In genomic region chr4:176830971-176831370, GRCh38 we compare ENCODE assay signal across 26 cellular contexts. TPM values are rescaled to one million over a fixed set of nuclear protein-coding genes. Genes with fewer than 3 reads are reported as not detected.
"Had no signal": no experiment of that assay in that cellular context is flagged by ENCODE, and none has a peak within 500 bp of the region (broad histone marks: within the 10 kb centered on the region; RNA-seq: fewer than 3 reads in every experiment).

No MANE protein-coding gene starts in this region.

- H3K36me3 ChIP-seq: esophagus squamous epithelium, heart right ventricle, lower lobe of right lung, neural progenitor cell, spleen, thoracic aorta, upper lobe of right lung had no signal

- H3K27ac ChIP-seq: body of pancreas, esophagus squamous epithelium, heart right ventricle, lower lobe of right lung, neural progenitor cell, spleen, thoracic aorta, upper lobe of right lung had no signal

- H3K9me3 ChIP-seq: body of pancreas, esophagus squamous epithelium, heart right ventricle, lower lobe of right lung, spleen, thoracic aorta, upper lobe of right lung had no signal

- H3K4me1 ChIP-seq: body of pancreas, esophagus squamous epithelium, heart right ventricle, lower lobe of right lung, spleen, upper lobe of right lung had no signal

- H3K4me3 ChIP-seq: body of pancreas, esophagus squamous epithelium, heart right ventricle, lower lobe of right lung, neural progenitor cell, spleen, thoracic aorta, upper lobe of right lung had no signal

- H3K27ac Mint-ChIP-seq: activated CD4-positive, alpha-beta memory T cell treated with anti-CD3 and anti-CD28 coated beads, Interleukin-2, amount 10 ng/mL, durations not matched to agents 7 days and 5 days; activated CD4-positive, alpha-beta T cell treated with anti-CD3 and anti-CD28 coated beads, Interleukin-2, amount 10 ng/mL, durations not matched to agents 24 days and 14 days; activated naive CD4-positive, alpha-beta T cell treated with anti-CD3 and anti-CD28 coated beads for 36 hours; activated naive CD8-positive, alpha-beta T cell treated with anti-CD3 and anti-CD28 coated beads, Interleukin-2, amount 10 ng/mL, durations not matched to agents 7 days and 5 days; activated T-cell treated with anti-CD3 and anti-CD28 coated beads, Interleukin-2, amount 50 U/mL, for 72 hours; effector memory CD8-positive, alpha-beta T cell; naive thymus-derived CD8-positive, alpha-beta T cell; neural progenitor cell had no signal

- H3K4me3 Mint-ChIP-seq: activated CD4-positive, alpha-beta memory T cell treated with anti-CD3 and anti-CD28 coated beads, Interleukin-2, amount 10 ng/mL, durations not matched to agents 7 days and 5 days; activated CD4-positive, alpha-beta T cell treated with anti-CD3 and anti-CD28 coated beads, Interleukin-2, amount 10 ng/mL, durations not matched to agents 24 days and 14 days; activated naive CD4-positive, alpha-beta T cell treated with anti-CD3 and anti-CD28 coated beads for 36 hours; activated naive CD8-positive, alpha-beta T cell treated with anti-CD3 and anti-CD28 coated beads, Interleukin-2, amount 10 ng/mL, durations not matched to agents 7 days and 5 days; activated T-cell treated with anti-CD3 and anti-CD28 coated beads, Interleukin-2, amount 50 U/mL, for 72 hours; effector memory CD8-positive, alpha-beta T cell; naive thymus-derived CD8-positive, alpha-beta T cell; neural progenitor cell had no signal

- H3K36me3 Mint-ChIP-seq: activated naive CD8-positive, alpha-beta T cell treated with anti-CD3 and anti-CD28 coated beads, Interleukin-2, amount 10 ng/mL, durations not matched to agents 7 days and 5 days; naive thymus-derived CD8-positive, alpha-beta T cell; neural progenitor cell had no signal

- H3K27me3 Mint-ChIP-seq: activated CD4-positive, alpha-beta memory T cell treated with anti-CD3 and anti-CD28 coated beads, Interleukin-2, amount 10 ng/mL, durations not matched to agents 7 days and 5 days; activated CD4-positive, alpha-beta T cell treated with anti-CD3 and anti-CD28 coated beads, Interleukin-2, amount 10 ng/mL, durations not matched to agents 24 days and 14 days; activated naive CD8-positive, alpha-beta T cell treated with anti-CD3 and anti-CD28 coated beads, Interleukin-2, amount 10 ng/mL, durations not matched to agents 7 days and 5 days; effector memory CD8-positive, alpha-beta T cell; naive thymus-derived CD8-positive, alpha-beta T cell had no signal

- ATAC-seq: activated CD4-positive, CD25-positive, alpha-beta regulatory T cell treated with anti-CD3 and anti-CD28 coated beads, Interleukin-2, amount 50 U/mL, for 24 hours; activated T-cell treated with anti-CD3 and anti-CD28 coated beads, Interleukin-2, amount 50 U/mL, for 72 hours; body of pancreas; effector memory CD8-positive, alpha-beta T cell; heart right ventricle; left lobe of liver; lower lobe of right lung; naive thymus-derived CD8-positive, alpha-beta T cell; upper lobe of right lung had no signal

- H3K9me3 Mint-ChIP-seq: activated CD4-positive, alpha-beta memory T cell treated with anti-CD3 and anti-CD28 coated beads, Interleukin-2, amount 10 ng/mL, durations not matched to agents 7 days and 5 days; activated CD4-positive, alpha-beta T cell treated with anti-CD3 and anti-CD28 coated beads, Interleukin-2, amount 10 ng/mL, durations not matched to agents 24 days and 14 days; activated naive CD4-positive, alpha-beta T cell treated with anti-CD3 and anti-CD28 coated beads for 36 hours; activated naive CD8-positive, alpha-beta T cell treated with anti-CD3 and anti-CD28 coated beads, Interleukin-2, amount 10 ng/mL, durations not matched to agents 7 days and 5 days; neural progenitor cell had no signal

- H3K9ac ChIP-seq: neural progenitor cell had no signal

- FAIRE-seq: colon, kidney had no signal

- H3K4me2 ChIP-seq: neural progenitor cell had no signal

- H2AFZ ChIP-seq: neural progenitor cell had no signal

- H3K27me3 ChIP-seq: body of pancreas, esophagus squamous epithelium, heart right ventricle, neural progenitor cell, spleen, upper lobe of right lung had no signal

- DNase-seq: activated CD4-positive, alpha-beta memory T cell treated with anti-CD3 and anti-CD28 coated beads, Interleukin-2, amount 10 ng/mL, durations not matched to agents 7 days and 5 days; activated CD4-positive, alpha-beta T cell treated with anti-CD3 and anti-CD28 coated beads, Interleukin-2, amount 10 ng/mL, durations not matched to agents 24 days and 14 days; activated effector memory CD4-positive, alpha-beta T cell treated with Interleukin-2 at 50 U/mL for 16 hours; activated naive CD4-positive, alpha-beta T cell treated with anti-CD3 and anti-CD28 coated beads for 36 hours; activated naive CD8-positive, alpha-beta T cell treated with anti-CD3 and anti-CD28 coated beads, Interleukin-2, amount 10 ng/mL, durations not matched to agents 7 days and 5 days; activated T-cell treated with anti-CD3 and anti-CD28 coated beads, Interleukin-2, amount 50 U/mL, for 72 hours; amniotic stem cell; body of pancreas; caudate nucleus; effector memory CD8-positive, alpha-beta T cell; esophagus squamous epithelium; heart right ventricle; kidney; lower lobe of right lung; naive thymus-derived CD8-positive, alpha-beta T cell; spleen; stimulated activated CD4-positive, alpha-beta T cell treated with anti-CD3 and anti-CD28 coated beads, Interleukin-4, amount 100 ng/mL, for 24 hours; stimulated activated naive CD4-positive, alpha-beta T cell treated with Interleukin-2 at 50 U/mL for 16 hours; SW 1271; T-helper 2 cell; upper lobe of right lung had no signal

- H3K4me1 Mint-ChIP-seq: activated CD4-positive, alpha-beta memory T cell treated with anti-CD3 and anti-CD28 coated beads, Interleukin-2, amount 10 ng/mL, durations not matched to agents 7 days and 5 days; activated CD4-positive, alpha-beta T cell treated with anti-CD3 and anti-CD28 coated beads, Interleukin-2, amount 10 ng/mL, durations not matched to agents 24 days and 14 days; activated naive CD8-positive, alpha-beta T cell treated with anti-CD3 and anti-CD28 coated beads, Interleukin-2, amount 10 ng/mL, durations not matched to agents 7 days and 5 days; naive thymus-derived CD8-positive, alpha-beta T cell had no signal

RNA-seq across cellular contexts. Expression of gene VEGFC, which starts 38.2 kb away (rescaled TPM):
- total RNA-seq: activated CD4-positive, alpha-beta memory T cell treated with anti-CD3 and anti-CD28 coated beads, Interleukin-2, amount 10 ng/mL, durations not matched to agents 7 days and 5 days; activated CD4-positive, alpha-beta T cell treated with anti-CD3 and anti-CD28 coated beads, Interleukin-2, amount 10 ng/mL, durations not matched to agents 24 days and 14 days; activated naive CD4-positive, alpha-beta T cell treated with anti-CD3 and anti-CD28 coated beads for 36 hours; activated naive CD8-positive, alpha-beta T cell treated with anti-CD3 and anti-CD28 coated beads, Interleukin-2, amount 10 ng/mL, durations not matched to agents 7 days and 5 days; activated T-cell treated with anti-CD3 and anti-CD28 coated beads, Interleukin-2, amount 50 U/mL, for 72 hours; naive thymus-derived CD8-positive, alpha-beta T cell had no signal
- polyA plus RNA-seq: naive thymus-derived CD8-positive, alpha-beta T cell had no signal
